17 cellular contexts compared by ENCODE assay signal in the genomic region with DNA sequence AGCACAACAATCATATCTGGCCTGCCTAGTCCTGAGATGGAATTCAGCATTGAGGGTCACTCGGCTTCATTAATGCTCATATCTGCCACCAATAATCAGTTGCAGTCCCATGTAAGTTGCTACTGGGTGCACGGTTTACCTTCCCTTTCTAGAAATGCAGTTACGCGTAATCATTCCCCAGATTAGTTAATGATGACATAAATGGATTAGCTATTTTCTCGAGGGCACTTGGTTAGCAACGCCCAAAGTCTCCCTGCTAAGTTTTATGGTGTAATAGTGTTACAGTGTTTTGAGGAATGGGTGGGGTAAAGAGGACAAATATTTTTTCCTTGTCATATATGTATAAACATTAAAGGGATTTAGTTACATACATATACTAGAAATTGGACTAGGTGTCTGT.
DNase-seq lines count a peak whose midpoint lies in the region; ATAC-seq, FAIRE-seq and TF ChIP-seq lines count a peak whose summit lies in the region.
"Had no signal": no experiment of that assay in that cellular context is flagged by ENCODE, and none has a peak within 500 bp of the region (broad histone marks: within the 10 kb centered on the region; RNA-seq: fewer than 3 reads in every experiment).

No MANE protein-coding gene starts in this region.

- H3K27me3 Mint-ChIP-seq in activated T-cell treated with anti-CD3 and anti-CD28 coated beads, Interleukin-2, amount 50 U/mL, for 4 hours (ENCODE audit: low read depth): no peaks in the 10 kb centered on the region

- intact Hi-C loops in kidney (cut with DNase I): no loop called here

- H3K4me1 ChIP-seq in A549 (peaks cover 25% of the 10 kb centered on the region), SJCRH30 (peaks cover 41% of the 10 kb centered on the region), kidney (ENCODE audit: control insufficient read depth in 1 of 2, insufficient read depth in 1 of 2, low read depth in 1 of 2, low read length in 2 of 2) (peaks cover 0 to 3% of the 10 kb centered on the region in 2 donors)

- H3K4me1 Mint-ChIP-seq in activated T-cell treated with anti-CD3 and anti-CD28 coated beads, Interleukin-2, amount 50 U/mL, for 4 hours (ENCODE audit: low read depth): no peaks in the 10 kb centered on the region

- TF ChIP-seq CTCF in A549 (IDR thresholded peaks at IDR 0.05) (no peak), kidney (IDR thresholded peaks at IDR 0.05; ENCODE audit: borderline replicate concordance, extremely low read depth, insufficient read depth) (no peak)

- no peak overlapping the region for H3K4me3 Mint-ChIP-seq in activated T-cell treated with anti-CD3 and anti-CD28 coated beads, Interleukin-2, amount 50 U/mL, for 4 hours
- H3K4me3 Mint-ChIP-seq: CD8-positive, alpha-beta T cell; GM23338; H9 had no signal

- WGBS in A549 (ENCODE audit: missing lambda C conversion rate): 84% methylated on average over 6 of the region's 6 CpGs

- H3K27me3 ChIP-seq in SJCRH30: no peaks in the 10 kb centered on the region
- H3K27me3 ChIP-seq: BE2C had no signal

- H3K36me3 ChIP-seq in SJCRH30 (peaks cover 7% of the 10 kb centered on the region; the same call in 1 of the 2 replicates), kidney (ENCODE audit: control insufficient read depth in 1 of 2, insufficient read depth in 2 of 2, low read length in 2 of 2) (no peaks in the 10 kb centered on the region)
- H3K36me3 ChIP-seq: BE2C had no signal

- FAIRE-seq in A549 (lab: Jason Lieb, UNC): peak; percentile 93
- FAIRE-seq in kidney (lab: Jason Lieb, UNC): peak; percentile 15
- FAIRE-seq: GM12892 had no signal

- DNase-seq in A549 (ENCODE audit: low read depth in 1 of 2, low spot score in 1 of 2): no peak
- DNase-seq in SJCRH30: no peak
- no peak for DNase-seq in kidney
- DNase-seq in renal cortical epithelial cell (ENCODE audit: low read depth): peak; percentile 67
- DNase-seq in cortex of kidney (lab: John Stamatoyannopoulos, UW): no peak
- DNase-seq in activated naive CD4-positive, alpha-beta T cell treated with Interleukin-2 at 50 U/mL for 16 hours: no peak
- DNase-seq in activated T-cell treated with anti-CD3 and anti-CD28 coated beads, Interleukin-2, amount 50 U/mL, for 4 hours: no peak
- DNase-seq: BE2C; CD8-positive, alpha-beta T cell; COR-L47; DND-41; GDM1; H9 had no signal

- no peak for ATAC-seq in A549
- no peak for ATAC-seq in activated T-cell treated with anti-CD3 and anti-CD28 coated beads, Interleukin-2, amount 50 U/mL, for 4 hours
- ATAC-seq: CD8-positive, alpha-beta T cell; GM23338 had no signal

- CTCF ChIA-PET in A549 (lab: Yijun Ruan, JAX): no interaction called here

- H3K4me3 ChIP-seq in A549 (no peak overlapping the region), SJCRH30 (no peak overlapping the region), kidney (ENCODE audit: low read length in 2 of 2) (no peak overlapping the region)
- H3K4me3 ChIP-seq: GM23338 had no signal

- no peaks in the 10 kb centered on the region for H3K36me3 Mint-ChIP-seq in activated T-cell treated with anti-CD3 and anti-CD28 coated beads, Interleukin-2, amount 50 U/mL, for 4 hours (ENCODE audit: insufficient read depth)
- H3K36me3 Mint-ChIP-seq: CD8-positive, alpha-beta T cell had no signal

- TF ChIP-seq RAD21 in A549 (conservative IDR thresholded peaks at IDR 0.05 in 1 of 2, IDR thresholded peaks at IDR 0.05 in 1 of 2): no peak

- no peak for TF ChIP-seq POLR2A in A549 (IDR thresholded peaks at IDR 0.05; ENCODE audit: low read length)

- TF ChIP-seq EP300 in A549 (IDR thresholded peaks at IDR 0.05): no peak

- H3K27ac ChIP-seq in A549 (peak overlapping the region in 1 of 2 experiments; percentile 41; a peak in 2 of 6 replicates), SJCRH30 (peak overlapping the region; percentile 87), kidney (ENCODE audit: low read depth in 2 of 2, low read length in 2 of 2) (peak overlapping the region in 1 of 2 donors; percentile 41)
- H3K27ac ChIP-seq: C4-2B, HL-60 had no signal

- no peak overlapping the region for H3K4me2 ChIP-seq in A549
- H3K4me2 ChIP-seq: GM23338 had no signal

- POLR2A ChIA-PET in A549 (lab: Yijun Ruan, JAX): no interaction called here

- H3K9ac ChIP-seq in kidney (ENCODE audit: low read length in 2 of 2): no peak overlapping the region

- H3K9me3 Mint-ChIP-seq in activated T-cell treated with anti-CD3 and anti-CD28 coated beads, Interleukin-2, amount 50 U/mL, for 4 hours: no peaks in the 10 kb centered on the region
- H3K9me3 Mint-ChIP-seq: CD8-positive, alpha-beta T cell; GM23338 had no signal

- H3K9me3 ChIP-seq in A549 (no peaks in the 10 kb centered on the region), SJCRH30 (replicated peaks) (0 out of 2 replicates have a peak, but pooled peaks cover 4% of the 10 kb centered on the region), kidney (ENCODE audit: control insufficient read depth in 1 of 2, low read length in 2 of 2) (no peaks in the 10 kb centered on the region)
- H3K9me3 ChIP-seq: BE2C had no signal

TF ChIP-seq in A549, 52 proteins besides CTCF, POLR2A, EP300 and RAD21:
- TF ChIP-seq, protein P1, sequence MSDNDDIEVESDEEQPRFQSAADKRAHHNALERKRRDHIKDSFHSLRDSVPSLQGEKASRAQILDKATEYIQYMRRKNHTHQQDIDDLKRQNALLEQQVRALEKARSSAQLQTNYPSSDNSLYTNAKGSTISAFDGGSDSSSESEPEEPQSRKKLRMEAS (IDR thresholded peaks at IDR 0.05): no peak
- no peak for TF ChIP-seq SREBF2 (IDR thresholded peaks at IDR 0.05)
- TF ChIP-seq, protein P2, sequence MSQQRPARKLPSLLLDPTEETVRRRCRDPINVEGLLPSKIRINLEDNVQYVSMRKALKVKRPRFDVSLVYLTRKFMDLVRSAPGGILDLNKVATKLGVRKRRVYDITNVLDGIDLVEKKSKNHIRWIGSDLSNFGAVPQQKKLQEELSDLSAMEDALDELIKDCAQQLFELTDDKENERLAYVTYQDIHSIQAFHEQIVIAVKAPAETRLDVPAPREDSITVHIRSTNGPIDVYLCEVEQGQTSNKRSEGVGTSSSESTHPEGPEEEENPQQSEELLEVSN (IDR thresholded peaks at IDR 0.05; ENCODE audit: borderline replicate concordance, low read depth): no peak
- TF ChIP-seq JUNB (IDR thresholded peaks at IDR 0.05): no peak
- TF ChIP-seq RCOR1 (IDR thresholded peaks at IDR 0.05; ENCODE audit: low read depth, low read length): no peak
- TF ChIP-seq, protein P3, sequence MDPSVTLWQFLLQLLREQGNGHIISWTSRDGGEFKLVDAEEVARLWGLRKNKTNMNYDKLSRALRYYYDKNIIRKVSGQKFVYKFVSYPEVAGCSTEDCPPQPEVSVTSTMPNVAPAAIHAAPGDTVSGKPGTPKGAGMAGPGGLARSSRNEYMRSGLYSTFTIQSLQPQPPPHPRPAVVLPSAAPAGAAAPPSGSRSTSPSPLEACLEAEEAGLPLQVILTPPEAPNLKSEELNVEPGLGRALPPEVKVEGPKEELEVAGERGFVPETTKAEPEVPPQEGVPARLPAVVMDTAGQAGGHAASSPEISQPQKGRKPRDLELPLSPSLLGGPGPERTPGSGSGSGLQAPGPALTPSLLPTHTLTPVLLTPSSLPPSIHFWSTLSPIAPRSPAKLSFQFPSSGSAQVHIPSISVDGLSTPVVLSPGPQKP (IDR thresholded peaks at IDR 0.05; ENCODE audit: low read depth, low read length): no peak
- TF ChIP-seq EHF (CRISPR knock-in tag; IDR thresholded peaks at IDR 0.05): no peak
- TF ChIP-seq, protein P4, sequence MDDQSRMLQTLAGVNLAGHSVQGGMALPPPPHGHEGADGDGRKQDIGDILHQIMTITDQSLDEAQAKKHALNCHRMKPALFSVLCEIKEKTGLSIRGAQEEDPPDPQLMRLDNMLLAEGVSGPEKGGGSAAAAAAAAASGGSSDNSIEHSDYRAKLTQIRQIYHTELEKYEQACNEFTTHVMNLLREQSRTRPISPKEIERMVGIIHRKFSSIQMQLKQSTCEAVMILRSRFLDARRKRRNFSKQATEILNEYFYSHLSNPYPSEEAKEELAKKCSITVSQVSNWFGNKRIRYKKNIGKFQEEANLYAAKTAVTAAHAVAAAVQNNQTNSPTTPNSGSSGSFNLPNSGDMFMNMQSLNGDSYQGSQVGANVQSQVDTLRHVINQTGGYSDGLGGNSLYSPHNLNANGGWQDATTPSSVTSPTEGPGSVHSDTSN (IDR thresholded peaks at IDR 0.05): no peak
- TF ChIP-seq, protein P5, sequence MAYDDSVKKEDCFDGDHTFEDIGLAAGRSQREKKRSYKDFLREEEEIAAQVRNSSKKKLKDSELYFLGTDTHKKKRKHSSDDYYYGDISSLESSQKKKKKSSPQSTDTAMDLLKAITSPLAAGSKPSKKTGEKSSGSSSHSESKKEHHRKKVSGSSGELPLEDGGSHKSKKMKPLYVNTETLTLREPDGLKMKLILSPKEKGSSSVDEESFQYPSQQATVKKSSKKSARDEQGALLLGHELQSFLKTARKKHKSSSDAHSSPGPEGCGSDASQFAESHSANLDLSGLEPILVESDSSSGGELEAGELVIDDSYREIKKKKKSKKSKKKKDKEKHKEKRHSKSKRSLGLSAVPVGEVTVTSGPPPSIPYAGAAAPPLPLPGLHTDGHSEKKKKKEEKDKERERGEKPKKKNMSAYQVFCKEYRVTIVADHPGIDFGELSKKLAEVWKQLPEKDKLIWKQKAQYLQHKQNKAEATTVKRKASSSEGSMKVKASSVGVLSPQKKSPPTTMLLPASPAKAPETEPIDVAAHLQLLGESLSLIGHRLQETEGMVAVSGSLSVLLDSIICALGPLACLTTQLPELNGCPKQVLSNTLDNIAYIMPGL (CRISPR knock-in tag; IDR thresholded peaks at IDR 0.05; ENCODE audit: borderline replicate concordance): no peak
- no peak for TF ChIP-seq EHMT2 (IDR thresholded peaks at IDR 0.05; ENCODE audit: low read depth)
- TF ChIP-seq, protein P6, sequence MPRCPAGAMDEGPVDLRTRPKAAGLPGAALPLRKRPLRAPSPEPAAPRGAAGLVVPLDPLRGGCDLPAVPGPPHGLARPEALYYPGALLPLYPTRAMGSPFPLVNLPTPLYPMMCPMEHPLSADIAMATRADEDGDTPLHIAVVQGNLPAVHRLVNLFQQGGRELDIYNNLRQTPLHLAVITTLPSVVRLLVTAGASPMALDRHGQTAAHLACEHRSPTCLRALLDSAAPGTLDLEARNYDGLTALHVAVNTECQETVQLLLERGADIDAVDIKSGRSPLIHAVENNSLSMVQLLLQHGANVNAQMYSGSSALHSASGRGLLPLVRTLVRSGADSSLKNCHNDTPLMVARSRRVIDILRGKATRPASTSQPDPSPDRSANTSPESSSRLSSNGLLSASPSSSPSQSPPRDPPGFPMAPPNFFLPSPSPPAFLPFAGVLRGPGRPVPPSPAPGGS (IDR thresholded peaks at IDR 0.05): no peak
- no peak for TF ChIP-seq HOXB13 (CRISPR knock-in tag; IDR thresholded peaks at IDR 0.05; ENCODE audit: low read depth)
- no peak for TF ChIP-seq GATA3 (IDR thresholded peaks at IDR 0.05; ENCODE audit: borderline replicate concordance)
- TF ChIP-seq SMC3 (IDR thresholded peaks at IDR 0.05): no peak
- TF ChIP-seq NR3C1 (IDR thresholded peaks at IDR 0.05): no peak
- no peak for TF ChIP-seq ZNF302 (CRISPR knock-in tag; IDR thresholded peaks at IDR 0.05)
- TF ChIP-seq HOXA7 (CRISPR knock-in tag; IDR thresholded peaks at IDR 0.05): no peak
